1 cellular context compared by ENCODE assay signal in the genomic region with DNA sequence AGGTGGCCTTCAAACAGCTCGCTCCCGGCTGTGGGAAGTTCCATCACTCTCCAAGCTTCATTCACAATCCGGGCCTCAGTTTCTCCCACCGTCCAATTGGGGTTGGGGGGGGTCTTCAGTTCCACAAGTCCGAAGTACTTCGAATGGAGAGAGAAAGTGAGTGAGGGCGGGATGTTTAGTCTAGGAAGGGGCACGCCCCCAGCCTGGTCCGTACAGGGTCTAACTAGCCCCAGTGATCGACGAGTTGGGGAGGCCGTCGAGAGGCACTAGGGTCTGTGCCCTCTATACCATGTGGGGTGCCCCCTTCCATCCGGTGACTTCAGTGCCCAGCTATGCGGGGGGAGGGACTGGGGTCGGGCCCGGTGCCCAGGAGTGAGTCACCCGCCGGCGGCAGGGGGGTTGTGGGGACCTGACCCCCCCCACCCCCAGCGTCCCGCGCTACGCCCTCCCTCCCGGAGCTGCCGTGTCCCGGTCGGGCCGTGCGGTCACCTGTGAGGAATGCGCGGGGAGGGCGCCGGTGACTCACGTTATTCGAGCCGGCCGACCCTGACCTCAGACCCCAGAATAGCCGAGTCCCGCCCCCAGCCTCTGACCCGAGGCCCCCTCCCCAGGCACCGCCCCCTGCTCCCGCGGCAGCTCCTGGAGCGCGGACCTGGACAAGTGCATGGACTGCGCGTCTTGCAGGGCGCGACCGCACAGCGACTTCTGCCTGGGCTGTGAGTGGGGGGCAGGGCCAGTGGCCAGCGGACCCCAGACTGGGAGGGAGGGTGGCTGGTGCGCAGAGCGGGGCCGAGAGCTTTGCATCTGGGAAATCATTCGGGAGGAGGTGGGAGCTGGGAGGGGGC.
TF ChIP-seq lines count a peak whose summit lies in the region.

No MANE protein-coding gene starts in this region.

TF ChIP-seq in GM23338, 12 proteins besides CTCF, POLR2A, EP300 and RAD21 (continued from another document):
- TF ChIP-seq, protein P1, sequence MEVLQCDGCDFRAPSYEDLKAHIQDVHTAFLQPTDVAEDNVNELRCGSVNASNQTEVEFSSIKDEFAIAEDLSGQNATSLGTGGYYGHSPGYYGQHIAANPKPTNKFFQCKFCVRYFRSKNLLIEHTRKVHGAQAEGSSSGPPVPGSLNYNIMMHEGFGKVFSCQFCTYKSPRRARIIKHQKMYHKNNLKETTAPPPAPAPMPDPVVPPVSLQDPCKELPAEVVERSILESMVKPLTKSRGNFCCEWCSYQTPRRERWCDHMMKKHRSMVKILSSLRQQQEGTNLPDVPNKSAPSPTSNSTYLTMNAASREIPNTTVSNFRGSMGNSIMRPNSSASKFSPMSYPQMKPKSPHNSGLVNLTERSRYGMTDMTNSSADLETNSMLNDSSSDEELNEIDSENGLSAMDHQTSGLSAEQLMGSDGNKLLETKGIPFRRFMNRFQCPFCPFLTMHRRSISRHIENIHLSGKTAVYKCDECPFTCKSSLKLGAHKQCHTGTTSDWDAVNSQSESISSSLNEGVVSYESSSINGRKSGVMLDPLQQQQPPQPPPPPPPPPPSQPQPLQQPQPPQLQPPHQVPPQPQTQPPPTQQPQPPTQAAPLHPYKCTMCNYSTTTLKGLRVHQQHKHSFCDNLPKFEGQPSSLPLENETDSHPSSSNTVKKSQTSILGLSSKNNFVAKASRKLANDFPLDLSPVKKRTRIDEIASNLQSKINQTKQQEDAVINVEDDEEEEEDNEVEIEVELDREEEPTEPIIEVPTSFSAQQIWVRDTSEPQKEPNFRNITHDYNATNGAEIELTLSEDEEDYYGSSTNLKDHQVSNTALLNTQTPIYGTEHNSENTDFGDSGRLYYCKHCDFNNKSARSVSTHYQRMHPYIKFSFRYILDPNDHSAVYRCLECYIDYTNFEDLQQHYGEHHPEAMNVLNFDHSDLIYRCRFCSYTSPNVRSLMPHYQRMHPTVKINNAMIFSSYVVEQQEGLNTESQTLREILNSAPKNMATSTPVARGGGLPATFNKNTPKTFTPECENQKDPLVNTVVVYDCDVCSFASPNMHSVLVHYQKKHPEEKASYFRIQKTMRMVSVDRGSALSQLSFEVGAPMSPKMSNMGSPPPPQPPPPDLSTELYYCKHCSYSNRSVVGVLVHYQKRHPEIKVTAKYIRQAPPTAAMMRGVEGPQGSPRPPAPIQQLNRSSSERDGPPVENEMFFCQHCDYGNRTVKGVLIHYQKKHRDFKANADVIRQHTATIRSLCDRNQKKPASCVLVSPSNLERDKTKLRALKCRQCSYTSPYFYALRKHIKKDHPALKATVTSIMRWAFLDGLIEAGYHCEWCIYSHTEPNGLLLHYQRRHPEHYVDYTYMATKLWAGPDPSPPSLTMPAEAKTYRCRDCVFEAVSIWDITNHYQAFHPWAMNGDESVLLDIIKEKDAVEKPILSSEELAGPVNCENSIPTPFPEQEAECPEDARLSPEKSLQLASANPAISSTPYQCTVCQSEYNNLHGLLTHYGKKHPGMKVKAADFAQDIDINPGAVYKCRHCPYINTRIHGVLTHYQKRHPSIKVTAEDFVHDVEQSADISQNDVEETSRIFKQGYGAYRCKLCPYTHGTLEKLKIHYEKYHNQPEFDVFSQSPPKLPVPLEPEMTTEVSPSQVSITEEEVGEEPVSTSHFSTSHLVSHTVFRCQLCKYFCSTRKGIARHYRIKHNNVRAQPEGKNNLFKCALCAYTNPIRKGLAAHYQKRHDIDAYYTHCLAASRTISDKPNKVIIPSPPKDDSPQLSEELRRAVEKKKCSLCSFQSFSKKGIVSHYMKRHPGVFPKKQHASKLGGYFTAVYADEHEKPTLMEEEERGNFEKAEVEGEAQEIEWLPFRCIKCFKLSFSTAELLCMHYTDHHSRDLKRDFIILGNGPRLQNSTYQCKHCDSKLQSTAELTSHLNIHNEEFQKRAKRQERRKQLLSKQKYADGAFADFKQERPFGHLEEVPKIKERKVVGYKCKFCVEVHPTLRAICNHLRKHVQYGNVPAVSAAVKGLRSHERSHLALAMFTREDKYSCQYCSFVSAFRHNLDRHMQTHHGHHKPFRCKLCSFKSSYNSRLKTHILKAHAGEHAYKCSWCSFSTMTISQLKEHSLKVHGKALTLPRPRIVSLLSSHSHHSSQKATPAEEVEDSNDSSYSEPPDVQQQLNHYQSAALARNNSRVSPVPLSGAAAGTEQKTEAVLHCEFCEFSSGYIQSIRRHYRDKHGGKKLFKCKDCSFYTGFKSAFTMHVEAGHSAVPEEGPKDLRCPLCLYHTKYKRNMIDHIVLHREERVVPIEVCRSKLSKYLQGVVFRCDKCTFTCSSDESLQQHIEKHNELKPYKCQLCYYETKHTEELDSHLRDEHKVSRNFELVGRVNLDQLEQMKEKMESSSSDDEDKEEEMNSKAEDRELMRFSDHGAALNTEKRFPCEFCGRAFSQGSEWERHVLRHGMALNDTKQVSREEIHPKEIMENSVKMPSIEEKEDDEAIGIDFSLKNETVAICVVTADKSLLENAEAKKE (CRISPR knock-in tag; IDR thresholded peaks at IDR 0.05): no peak
- no peak for TF ChIP-seq ZNF114 (CRISPR knock-in tag; IDR thresholded peaks at IDR 0.05)
- TF ChIP-seq, protein P2, sequence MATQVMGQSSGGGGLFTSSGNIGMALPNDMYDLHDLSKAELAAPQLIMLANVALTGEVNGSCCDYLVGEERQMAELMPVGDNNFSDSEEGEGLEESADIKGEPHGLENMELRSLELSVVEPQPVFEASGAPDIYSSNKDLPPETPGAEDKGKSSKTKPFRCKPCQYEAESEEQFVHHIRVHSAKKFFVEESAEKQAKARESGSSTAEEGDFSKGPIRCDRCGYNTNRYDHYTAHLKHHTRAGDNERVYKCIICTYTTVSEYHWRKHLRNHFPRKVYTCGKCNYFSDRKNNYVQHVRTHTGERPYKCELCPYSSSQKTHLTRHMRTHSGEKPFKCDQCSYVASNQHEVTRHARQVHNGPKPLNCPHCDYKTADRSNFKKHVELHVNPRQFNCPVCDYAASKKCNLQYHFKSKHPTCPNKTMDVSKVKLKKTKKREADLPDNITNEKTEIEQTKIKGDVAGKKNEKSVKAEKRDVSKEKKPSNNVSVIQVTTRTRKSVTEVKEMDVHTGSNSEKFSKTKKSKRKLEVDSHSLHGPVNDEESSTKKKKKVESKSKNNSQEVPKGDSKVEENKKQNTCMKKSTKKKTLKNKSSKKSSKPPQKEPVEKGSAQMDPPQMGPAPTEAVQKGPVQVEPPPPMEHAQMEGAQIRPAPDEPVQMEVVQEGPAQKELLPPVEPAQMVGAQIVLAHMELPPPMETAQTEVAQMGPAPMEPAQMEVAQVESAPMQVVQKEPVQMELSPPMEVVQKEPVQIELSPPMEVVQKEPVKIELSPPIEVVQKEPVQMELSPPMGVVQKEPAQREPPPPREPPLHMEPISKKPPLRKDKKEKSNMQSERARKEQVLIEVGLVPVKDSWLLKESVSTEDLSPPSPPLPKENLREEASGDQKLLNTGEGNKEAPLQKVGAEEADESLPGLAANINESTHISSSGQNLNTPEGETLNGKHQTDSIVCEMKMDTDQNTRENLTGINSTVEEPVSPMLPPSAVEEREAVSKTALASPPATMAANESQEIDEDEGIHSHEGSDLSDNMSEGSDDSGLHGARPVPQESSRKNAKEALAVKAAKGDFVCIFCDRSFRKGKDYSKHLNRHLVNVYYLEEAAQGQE (IDR thresholded peaks at IDR 0.05; ENCODE audit: unreplicated experiment): no peak
- TF ChIP-seq, protein P3, sequence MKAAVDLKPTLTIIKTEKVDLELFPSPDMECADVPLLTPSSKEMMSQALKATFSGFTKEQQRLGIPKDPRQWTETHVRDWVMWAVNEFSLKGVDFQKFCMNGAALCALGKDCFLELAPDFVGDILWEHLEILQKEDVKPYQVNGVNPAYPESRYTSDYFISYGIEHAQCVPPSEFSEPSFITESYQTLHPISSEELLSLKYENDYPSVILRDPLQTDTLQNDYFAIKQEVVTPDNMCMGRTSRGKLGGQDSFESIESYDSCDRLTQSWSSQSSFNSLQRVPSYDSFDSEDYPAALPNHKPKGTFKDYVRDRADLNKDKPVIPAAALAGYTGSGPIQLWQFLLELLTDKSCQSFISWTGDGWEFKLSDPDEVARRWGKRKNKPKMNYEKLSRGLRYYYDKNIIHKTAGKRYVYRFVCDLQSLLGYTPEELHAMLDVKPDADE (IDR thresholded peaks at IDR 0.05): no peak
- peak; percentile 59; the same call in 1 of the 2 replicates for TF ChIP-seq POLR2AphosphoS5 (IDR thresholded peaks at IDR 0.05; ENCODE audit: low read depth)
- no peak for TF ChIP-seq EZH2phosphoT487 (IDR thresholded peaks at IDR 0.05; ENCODE audit: unreplicated experiment)
